Comparison of ENCODE assay signal across 1 cellular context in genomic region chr4:76752911-76753494, GRCh38.
TF ChIP-seq lines count a peak whose summit lies in the region.

No MANE protein-coding gene starts in this region.

TF ChIP-seq in HCT116, 20 proteins besides CTCF, POLR2A, EP300 and RAD21:
- TF ChIP-seq ZBTB33 (IDR thresholded peaks at IDR 0.05; ENCODE audit: extremely low read depth, insufficient replicate concordance, low read length) = no peak
- TF ChIP-seq REST (IDR thresholded peaks at IDR 0.05; ENCODE audit: low read depth) = no peak
- TF ChIP-seq SIN3A (IDR thresholded peaks at IDR 0.05; ENCODE audit: low read depth) = 0 out of 2 replicates have a peak, but pooled peaks have one; percentile 47
- no peak for TF ChIP-seq EZH2phosphoT487 (IDR thresholded peaks at IDR 0.05; ENCODE audit: borderline replicate concordance)
- peak; percentile 17; the same call in 1 of the 2 replicates for TF ChIP-seq ELF1 (IDR thresholded peaks at IDR 0.05; ENCODE audit: borderline replicate concordance, low read depth)
- no peak for TF ChIP-seq ZNF274 (IDR thresholded peaks at IDR 0.05; ENCODE audit: low read depth, low read length)
- TF ChIP-seq CBX3 (IDR thresholded peaks at IDR 0.05; ENCODE audit: low read depth) = peak; percentile 88
- TF ChIP-seq FOSL1 (IDR thresholded peaks at IDR 0.05; ENCODE audit: low read depth) = peak; percentile 82
- peak; percentile 65 for TF ChIP-seq SP1 (IDR thresholded peaks at IDR 0.05; ENCODE audit: low read depth)
- no peak for TF ChIP-seq TCF7L2 (IDR thresholded peaks at IDR 0.05; ENCODE audit: borderline replicate concordance, extremely low read depth, insufficient read depth, insufficient read length)
- TF ChIP-seq ATF3 (IDR thresholded peaks at IDR 0.05) = no peak
- TF ChIP-seq MAX (IDR thresholded peaks at IDR 0.05) = peak; percentile 81
- no peak for TF ChIP-seq SRF (IDR thresholded peaks at IDR 0.05; ENCODE audit: low read depth)
- TF ChIP-seq EGR1 (IDR thresholded peaks at IDR 0.05; ENCODE audit: low read depth) = no peak
- no peak for TF ChIP-seq POLR2AphosphoS5 (IDR thresholded peaks at IDR 0.05; ENCODE audit: low read depth, low read length)
- TF ChIP-seq JUND (IDR thresholded peaks at IDR 0.05) = peak; percentile 71
- TF ChIP-seq ZFX (IDR thresholded peaks at IDR 0.05) = no peak
- no peak for TF ChIP-seq EZH2 (IDR thresholded peaks at IDR 0.05)
- TF ChIP-seq CEBPB (IDR thresholded peaks at IDR 0.05; ENCODE audit: low read depth) = peak; percentile 49; the same call in 1 of the 2 replicates
- no peak for TF ChIP-seq YY1 (IDR thresholded peaks at IDR 0.05; ENCODE audit: extremely low read depth, insufficient replicate concordance, low read depth, low read length)
